ENCODE assay signal across 8 cellular contexts in the genomic region with DNA sequence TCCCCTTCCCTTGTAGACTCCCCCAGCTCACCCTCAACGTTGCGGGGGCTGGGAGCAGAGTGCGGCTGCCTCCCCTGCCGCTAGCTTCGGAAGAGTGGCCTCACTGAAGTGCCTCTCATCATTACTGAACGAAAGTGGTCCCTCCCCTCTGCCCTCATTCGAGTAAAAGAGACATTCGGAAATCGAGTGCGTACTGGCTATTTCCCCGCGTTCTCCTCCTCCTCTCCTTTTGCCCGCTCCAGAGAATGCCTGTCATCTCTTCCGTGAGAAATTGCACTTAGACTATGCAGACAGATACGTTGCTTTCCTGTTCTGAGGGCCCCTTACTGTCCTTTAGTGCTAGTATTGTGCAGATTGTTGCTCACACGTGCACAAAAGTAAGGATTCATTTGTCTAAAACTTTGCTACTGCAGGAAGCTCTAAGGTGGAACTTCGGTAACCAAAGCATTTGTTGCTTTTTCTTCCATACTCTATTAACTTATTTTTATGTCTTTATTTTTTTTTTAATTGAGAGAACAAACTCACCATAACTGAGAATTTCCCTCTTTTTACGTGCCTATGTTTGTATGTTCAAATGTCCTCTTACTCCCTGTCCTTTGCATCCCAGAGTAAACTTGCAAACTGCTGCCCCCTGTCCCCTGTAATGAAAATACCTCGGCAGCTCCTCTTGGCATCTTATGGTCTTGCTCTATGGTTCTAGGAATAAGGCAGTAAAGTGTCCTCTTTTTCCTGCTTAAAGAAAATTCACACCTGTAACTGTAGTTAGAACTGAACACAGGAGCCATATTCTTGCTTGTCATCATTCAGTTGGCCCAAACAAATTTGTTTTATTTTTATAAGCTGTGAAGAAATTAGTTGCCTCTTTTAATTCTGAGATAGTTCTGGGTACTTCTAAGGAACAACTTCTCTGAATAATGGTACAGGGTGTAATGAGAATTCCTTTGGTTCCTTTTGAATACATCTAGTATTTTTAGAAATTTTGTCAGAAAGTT. TPM values are rescaled to one million over a fixed set of nuclear protein-coding genes. Genes with fewer than 3 reads are reported as not detected.
DNase-seq lines count a peak whose midpoint lies in the region; ATAC-seq and TF ChIP-seq lines count a peak whose summit lies in the region.

No MANE protein-coding gene starts in this region.

- peak overlapping the region; percentile 94 for H3K27ac Mint-ChIP-seq in Caco-2 (ENCODE audit: unreplicated experiment)
- H3K27ac Mint-ChIP-seq in naive thymus-derived CD8-positive, alpha-beta T cell = peak overlapping the region; percentile 91 to 98 (median 96)

- no peaks in the 10 kb centered on the region; the same call in 1 of the 2 replicates for H3K4me1 ChIP-seq in Caco-2

- H3K36me3 ChIP-seq in Caco-2 (ENCODE audit: control insufficient read depth, insufficient read depth, low read length) = no peaks in the 10 kb centered on the region

- ATAC-seq in HG03378 (IDR thresholded peaks at IDR 0.05; ENCODE audit: unreplicated experiment) = peak; percentile 41
- ATAC-seq in naive thymus-derived CD8-positive, alpha-beta T cell = peak; percentile 54 to 74

- TF ChIP-seq POLR2A in GM18951 (IDR thresholded peaks at IDR 0.05; ENCODE audit: extremely low read depth, insufficient read depth, insufficient read length) = peak; percentile 6

- H3K9me3 ChIP-seq in Caco-2 = no peaks in the 10 kb centered on the region

- TF ChIP-seq CTCF in Caco-2 (IDR thresholded peaks at IDR 0.05; ENCODE audit: insufficient read depth in 1 of 2, low read depth in 1 of 2, low read length in 1 of 2, severe bottlenecking in 1 of 2, unreplicated experiment in 1 of 2) = peak; percentile 58 to 76
- TF ChIP-seq CTCF in fibroblast of mammary gland (conservative IDR thresholded peaks at IDR 0.05; ENCODE audit: control insufficient read depth, insufficient read depth, low read depth, low read length) = peak; percentile 89

- H3K4me3 ChIP-seq in Caco-2 (ENCODE audit: low read depth, low read length) (peak overlapping the region; percentile 97), fibroblast of mammary gland (ENCODE audit: control insufficient read depth, low read depth, low read length) (peak overlapping the region; percentile 88)

- BruUV-seq in Caco-2 (replicated peaks; lab: Mats Ljungman, UMichigan) = no TSS peak

- H3K36me3 Mint-ChIP-seq in Caco-2 (ENCODE audit: insufficient read depth, unreplicated experiment) = peaks cover 5% of the 10 kb centered on the region
- peaks cover 0 to 3% (median 3%) of the 10 kb centered on the region in 3 donors for H3K36me3 Mint-ChIP-seq in naive thymus-derived CD8-positive, alpha-beta T cell

- H3K4me1 Mint-ChIP-seq in Caco-2 (ENCODE audit: low read depth, unreplicated experiment) = no peaks in the 10 kb centered on the region
- H3K4me1 Mint-ChIP-seq in naive thymus-derived CD8-positive, alpha-beta T cell = peaks cover 23 to 53% (median 44%) of the 10 kb centered on the region in 4 donors

- no peaks in the 10 kb centered on the region for H3K27me3 ChIP-seq in Caco-2 (replicated peaks; ENCODE audit: control insufficient read depth, insufficient read depth, low read length)

- in situ Hi-C loops in GM18951 (cut with MboI; ENCODE audit: low sequenced_read_pairs, unreplicated experiment) = no loop called here

- peak overlapping the region; percentile 96 for H3K4me3 Mint-ChIP-seq in Caco-2 (ENCODE audit: unreplicated experiment)
- H3K4me3 Mint-ChIP-seq in naive thymus-derived CD8-positive, alpha-beta T cell = peak overlapping the region; percentile 88 to 98 (median 96)

- H3K27me3 Mint-ChIP-seq in Caco-2 (ENCODE audit: insufficient read depth, unreplicated experiment) = no peaks in the 10 kb centered on the region
- H3K27me3 Mint-ChIP-seq in naive thymus-derived CD8-positive, alpha-beta T cell = no peaks in the 10 kb centered on the region

- intact Hi-C loops in Caco-2 (cut with micrococcal nuclease; ENCODE audit: unreplicated experiment) = loop anchor here (1.0 to 10.0 kb wide), 4 partner anchors 128 to 380 kb away; no protein-coding TSS in a partner anchor

- CTCF ChIA-PET in Caco-2 (lab: Charles Lee) = interaction anchor here (1.0 to 1.1 kb wide), 2 partner anchors 242 to 378 kb away, joined by 5 to 6 read pairs; no protein-coding TSS in a partner anchor

- POLR2A ChIA-PET in Caco-2 (lab: Charles Lee) = interaction anchor here (0.6 kb wide), 1 partner anchor 454 kb away, joined by 7 read pairs; no protein-coding TSS in a partner anchor
- POLR2A ChIA-PET in naive thymus-derived CD8-positive, alpha-beta T cell (lab: Charles Lee) = interaction anchor here (1.0 to 1.1 kb wide), 2 partner anchors 55 to 93 kb away, joined by 3 read pairs; no protein-coding TSS in a partner anchor

- H3K9me3 Mint-ChIP-seq in Caco-2 (ENCODE audit: unreplicated experiment) = no peaks in the 10 kb centered on the region
- H3K9me3 Mint-ChIP-seq in naive thymus-derived CD8-positive, alpha-beta T cell = no peaks in the 10 kb centered on the region

- DNase-seq in Caco-2 (peak; percentile 48 to 64), NCI-H526 treated with DMSO at 0.1 percent for 48 hours (lab: John Stamatoyannopoulos, UW) (peak; percentile 69), fibroblast of mammary gland (ENCODE audit: low read depth) (peak; percentile 82)
- peak; percentile 9 for DNase-seq in activated CD8-positive, alpha-beta memory T cell treated with anti-CD3 and anti-CD28 coated beads, Interleukin-2, amount 50 U/mL, for 24 hours (ENCODE audit: extremely low read depth)
- DNase-seq in naive thymus-derived CD8-positive, alpha-beta T cell = peak in 8 of 10 donors; percentile 30 to 64 (median 52)
- DNase-seq in NK-92 treated with Interleukin-12 subunit alpha and Interleukin-12 subunit beta, amount 100 ng/mL, for 24 hours (lab: John Stamatoyannopoulos, UW) = no peak

RNA-seq across cellular contexts. Expression of a gene that starts 1.1 kb away (rescaled TPM):
- total RNA-seq in Caco-2 (2022) = 32.8 and 34.3 TPM in 2 replicates
- 10 to 100 TPM; 58.9 to 63.8 TPM for total RNA-seq in naive thymus-derived CD8-positive, alpha-beta T cell
- polyA plus RNA-seq in naive thymus-derived CD8-positive, alpha-beta T cell = 10 to 100 TPM in 1 of 3 donors, 1 to 10 TPM in 2; 4.2 to 13.5 (median 6.7) TPM
